Comparison of ENCODE assay signal across 1 cellular context in genomic region chr3:106126836-106127235, GRCh38.
TF ChIP-seq lines count a peak whose summit lies in the region.

No MANE protein-coding gene starts in this region.

TF ChIP-seq in H1, 55 proteins besides CTCF, POLR2A, EP300 and RAD21:
- TF ChIP-seq CHD1 (IDR thresholded peaks at IDR 0.05; ENCODE audit: low read depth, low read length) (no peak), KDM4A (IDR thresholded peaks at IDR 0.05; ENCODE audit: low read depth, low read length, severe bottlenecking) (no peak), EGR1 (IDR thresholded peaks at IDR 0.05; ENCODE audit: borderline replicate concordance, low read depth, low read length) (no peak), JUN (IDR thresholded peaks at IDR 0.05; ENCODE audit: low read depth, low read length) (no peak), SAP30 (IDR thresholded peaks at IDR 0.05; ENCODE audit: insufficient read depth, insufficient replicate concordance, low read length) (no peak), ASH2L (IDR thresholded peaks at IDR 0.05; ENCODE audit: low read length) (no peak), MAFK (IDR thresholded peaks at IDR 0.05; ENCODE audit: low read depth, low read length) (no peak), HDAC2 (IDR thresholded peaks at IDR 0.05; ENCODE audit: borderline replicate concordance in 1 of 2, low read depth in 2 of 2, low read length in 2 of 2) (no peak), BCL11A (IDR thresholded peaks at IDR 0.05; ENCODE audit: low read depth in 2 of 2, low read length in 2 of 2) (no peak), SIRT6 (IDR thresholded peaks at IDR 0.05; ENCODE audit: low read length) (no peak), SIN3A (conservative IDR thresholded peaks at IDR 0.05 in 1 of 2, IDR thresholded peaks at IDR 0.05 in 1 of 2; ENCODE audit: low read depth in 1 of 2, low read length in 2 of 2) (no peak), TAF1 (IDR thresholded peaks at IDR 0.05; ENCODE audit: low read depth, low read length) (no peak), USF2 (IDR thresholded peaks at IDR 0.05; ENCODE audit: low read length) (no peak), CREB1 (IDR thresholded peaks at IDR 0.05) (no peak), RXRA (IDR thresholded peaks at IDR 0.05; ENCODE audit: insufficient read depth, low read depth, low read length) (no peak), SIX5 (IDR thresholded peaks at IDR 0.05; ENCODE audit: low read depth, low read length) (no peak), POLR2AphosphoS5 (IDR thresholded peaks at IDR 0.05; ENCODE audit: low read depth, low read length) (no peak)
